Comparison of ENCODE assay signal across 17 cellular contexts in the genomic region with DNA sequence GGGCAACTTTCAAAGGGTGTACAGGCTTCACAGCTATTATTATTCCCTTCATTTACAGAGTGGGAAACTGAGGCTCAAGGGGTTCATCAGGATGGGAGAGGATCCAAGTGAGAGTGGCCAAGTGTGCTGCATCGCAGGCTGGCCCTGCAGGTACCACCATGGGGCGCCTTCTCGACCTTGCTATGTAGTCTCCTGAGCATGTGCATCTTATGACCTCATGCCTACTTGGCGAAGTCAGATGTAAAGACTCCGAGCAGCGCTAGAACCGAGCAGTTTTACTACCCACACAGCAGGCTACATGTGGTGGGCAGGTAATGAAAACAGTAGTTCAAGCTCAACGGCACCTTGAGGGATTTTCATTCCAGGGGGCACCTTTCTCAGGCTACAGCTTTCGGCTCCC. TPM values are rescaled to one million over a fixed set of nuclear protein-coding genes. Genes with fewer than 3 reads are reported as not detected.
A peak's percentile ranks its signal among the peaks of the same experiment; 100 is the strongest.
DNase-seq lines count a peak whose midpoint lies in the region; ATAC-seq, FAIRE-seq and TF ChIP-seq lines count a peak whose summit lies in the region.
"Had no signal": no experiment of that assay in that cellular context is flagged by ENCODE, and none has a peak within 500 bp of the region (broad histone marks: within the 10 kb centered on the region; RNA-seq: fewer than 3 reads in every experiment).

No MANE protein-coding gene starts in this region.

- no peaks in the 10 kb centered on the region for H3K9me1 ChIP-seq in K562 (ENCODE audit: control insufficient read depth, insufficient read depth, low read length)

- H3K27me3 Mint-ChIP-seq in CD4-positive, alpha-beta T cell, result no peaks in the 10 kb centered on the region
- H3K27me3 Mint-ChIP-seq in activated CD4-positive, alpha-beta memory T cell treated with anti-CD3 and anti-CD28 coated beads, Interleukin-2, amount 10 ng/mL, durations not matched to agents 7 days and 5 days, result no peaks in the 10 kb centered on the region

- ATAC-seq in K562, result no peak
- no peak for ATAC-seq in CD4-positive, alpha-beta T cell (ENCODE audit: poor library complexity)
- ATAC-seq: A549; CD8-positive, alpha-beta T cell had no signal

- 0 out of 2 replicates have a peak, but pooled peaks cover 1% of the 10 kb centered on the region for H4K20me1 ChIP-seq in K562 (replicated peaks; ENCODE audit: control insufficient read depth, insufficient read depth, low read length)

- TF ChIP-seq CTCF in left ventricle myocardium inferior (IDR thresholded peaks at IDR 0.05; ENCODE audit: borderline replicate concordance), result no peak
- TF ChIP-seq CTCF in K562 (IDR thresholded peaks at IDR 0.05 in 2 of 3, conservative IDR thresholded peaks at IDR 0.05 in 1 of 3; ENCODE audit: insufficient read depth in 2 of 3, low read depth in 1 of 3, low read length in 3 of 3), result no peak
- no peak for TF ChIP-seq CTCF in CD4-positive, alpha-beta T cell (IDR thresholded peaks at IDR 0.05)

- no peaks in the 10 kb centered on the region for H3K4me1 Mint-ChIP-seq in CD4-positive, alpha-beta T cell (ENCODE audit: low read depth)
- no peaks in the 10 kb centered on the region for H3K4me1 Mint-ChIP-seq in activated CD4-positive, alpha-beta memory T cell treated with anti-CD3 and anti-CD28 coated beads, Interleukin-2, amount 10 ng/mL, durations not matched to agents 7 days and 5 days

- no peaks in the 10 kb centered on the region for H3K36me3 Mint-ChIP-seq in CD4-positive, alpha-beta T cell (ENCODE audit: low read depth)
- no peaks in the 10 kb centered on the region for H3K36me3 Mint-ChIP-seq in activated CD4-positive, alpha-beta memory T cell treated with anti-CD3 and anti-CD28 coated beads, Interleukin-2, amount 10 ng/mL, durations not matched to agents 7 days and 5 days (ENCODE audit: low read depth)
- H3K36me3 Mint-ChIP-seq: CD8-positive, alpha-beta T cell had no signal

- no peaks in the 10 kb centered on the region for H3K36me3 ChIP-seq in left ventricle myocardium inferior
- no peaks in the 10 kb centered on the region for H3K36me3 ChIP-seq in K562 (ENCODE audit: control insufficient read depth, insufficient read depth, low read length)
- H3K36me3 ChIP-seq: BE2C had no signal

- peaks cover 21% of the 10 kb centered on the region for H3K27me3 ChIP-seq in left ventricle myocardium inferior (ENCODE audit: low read depth)
- peaks cover 27 to 74% of the 10 kb centered on the region in 2 experiments; a peak in 4 of 5 replicates for H3K27me3 ChIP-seq in K562 (ENCODE audit: control insufficient read depth in 2 of 2, insufficient read depth in 2 of 2, low read length in 2 of 2)
- H3K27me3 ChIP-seq in CD4-positive, alpha-beta T cell (ENCODE audit: control insufficient read depth, insufficient read depth, low read length), result no peaks in the 10 kb centered on the region
- H3K27me3 ChIP-seq: BE2C had no signal

- H3K4me3 Mint-ChIP-seq in CD4-positive, alpha-beta T cell, result no peak overlapping the region
- no peak overlapping the region for H3K4me3 Mint-ChIP-seq in activated CD4-positive, alpha-beta memory T cell treated with anti-CD3 and anti-CD28 coated beads, Interleukin-2, amount 10 ng/mL, durations not matched to agents 7 days and 5 days
- H3K4me3 Mint-ChIP-seq: CD8-positive, alpha-beta T cell had no signal

- H3K4me3 ChIP-seq in left ventricle myocardium inferior (no peak overlapping the region), K562 (no peak overlapping the region)
- H3K4me3 ChIP-seq: A549, GM23248 had no signal

- no peak for TF ChIP-seq EP300 in K562 (IDR thresholded peaks at IDR 0.05; ENCODE audit: low read length)

- intact Hi-C loops in cardiac septum (cut with DNase I) (no loop called here), left ventricle myocardium inferior (cut with micrococcal nuclease) (no loop called here), K562 (cut with micrococcal nuclease) (no loop called here), posterior vena cava (cut with DNase I) (no loop called here)
- intact Hi-C loops in CD4-positive, alpha-beta T cell (cut with DNase I, micrococcal nuclease), result no loop called here

- POLR2A ChIA-PET in K562 (lab: Yijun Ruan, JAX), result no interaction called here
- POLR2A ChIA-PET in CD4-positive, alpha-beta T cell (lab: Charles Lee), result no interaction called here
- POLR2A ChIA-PET in activated CD4-positive, alpha-beta memory T cell treated with anti-CD3 and anti-CD28 coated beads, Interleukin-2, amount 10 ng/mL, durations not matched to agents 7 days and 5 days (lab: Charles Lee), result no interaction called here

- FAIRE-seq in K562 (lab: Jason Lieb, UNC), result no peak
- FAIRE-seq: A549, D721Med had no signal

- H2AFZ ChIP-seq in K562 (ENCODE audit: low read depth, low read length), result no peak overlapping the region
- H2AFZ ChIP-seq: GM23248 had no signal

- no peak for TF ChIP-seq POLR2A in K562 (conservative IDR thresholded peaks at IDR 0.05)

- no peak overlapping the region for H3K9ac ChIP-seq in K562 (ENCODE audit: insufficient read depth in 1 of 2, low read depth in 2 of 2, low read length in 2 of 2)
- H3K9ac ChIP-seq: GM23248 had no signal

- BruUV-seq in K562 (replicated peaks; lab: Mats Ljungman, UMichigan), result no TSS peak

- CTCF ChIA-PET in K562 (lab: Yijun Ruan, JAX; ENCODE audit: low intra/inter-chr PET ratio), result no interaction called here
- CTCF ChIA-PET in CD4-positive, alpha-beta T cell (lab: Charles Lee), result no interaction called here
- CTCF ChIA-PET in activated CD4-positive, alpha-beta memory T cell treated with anti-CD3 and anti-CD28 coated beads, Interleukin-2, amount 10 ng/mL, durations not matched to agents 7 days and 5 days (lab: Charles Lee), result interaction anchor here (0.5 kb wide), 1 partner anchor 35 kb away, joined by 3 read pairs; no protein-coding TSS in a partner anchor

- 16% methylated on average over 9 of the region's 9 CpGs for WGBS in K562 (ENCODE audit: insufficient coverage, low coverage, missing lambda C conversion rate)

- H3K79me2 ChIP-seq in K562 (ENCODE audit: control insufficient read depth, insufficient read depth, low read length), result no peaks in the 10 kb centered on the region

- no peak overlapping the region for H3K27ac ChIP-seq in left ventricle myocardium inferior (replicated peaks)
- no peak overlapping the region for H3K27ac ChIP-seq in K562 (ENCODE audit: extremely low read depth, low read depth, low read length)
- H3K27ac ChIP-seq in CD4-positive, alpha-beta T cell (ENCODE audit: low read depth, low read length), result no peak overlapping the region
- H3K27ac ChIP-seq: A549, C4-2B, GM23248 had no signal

- H3K9me3 ChIP-seq in left ventricle myocardium inferior (replicated peaks) (no peaks in the 10 kb centered on the region), K562 (replicated peaks; ENCODE audit: control insufficient read depth, insufficient read depth, low read depth, low read length) (no peaks in the 10 kb centered on the region)
- no peaks in the 10 kb centered on the region for H3K9me3 ChIP-seq in CD4-positive, alpha-beta T cell (ENCODE audit: control insufficient read depth, low read length)
- H3K9me3 ChIP-seq: A549, BE2C had no signal

- no peak overlapping the region for H3K27ac Mint-ChIP-seq in CD4-positive, alpha-beta T cell
- no peak overlapping the region for H3K27ac Mint-ChIP-seq in activated CD4-positive, alpha-beta memory T cell treated with anti-CD3 and anti-CD28 coated beads, Interleukin-2, amount 10 ng/mL, durations not matched to agents 7 days and 5 days
- H3K27ac Mint-ChIP-seq: CD8-positive, alpha-beta T cell had no signal

- H3K4me1 ChIP-seq in left ventricle myocardium inferior (no peaks in the 10 kb centered on the region), K562 (replicated peaks in 1 of 2; ENCODE audit: control insufficient read depth in 2 of 2, insufficient read depth in 2 of 2, low read length in 2 of 2) (no peaks in the 10 kb centered on the region; a peak in 1 of 5 replicates)
- H3K4me1 ChIP-seq: A549, BE2C had no signal

- TF ChIP-seq RAD21 in K562 (CRISPR knock-in tag; conservative IDR thresholded peaks at IDR 0.05 in 1 of 2, IDR thresholded peaks at IDR 0.05 in 1 of 2), result no peak

- no peak overlapping the region for H3K4me2 ChIP-seq in K562 (ENCODE audit: insufficient read depth, low read length)
- H3K4me2 ChIP-seq: A549 had no signal

- DNase-seq in cardiac septum (ENCODE audit: low spot score) (peak; percentile 6), left ventricle myocardium inferior (no peak), K562 (ENCODE audit: extremely low read depth in 1 of 4, low spot score in 3 of 4) (no peak), posterior vena cava (ENCODE audit: low spot score) (peak; percentile 60), SKM-1 treated with dmso at 0.1 percent for 144 hours (lab: John Stamatoyannopoulos, UW; ENCODE audit: unreplicated experiment) (no peak)
- no peak for DNase-seq in CD4-positive, alpha-beta T cell
- DNase-seq in activated CD4-positive, alpha-beta memory T cell treated with anti-CD3 and anti-CD28 coated beads, Interleukin-2, amount 10 ng/mL, durations not matched to agents 7 days and 5 days, result no peak
- DNase-seq: BE2C; CD8-positive, alpha-beta T cell; COR-L47; GM23248; H7; IMR-90 had no signal

- H3K9me3 Mint-ChIP-seq in CD4-positive, alpha-beta T cell, result no peaks in the 10 kb centered on the region
- H3K9me3 Mint-ChIP-seq in activated CD4-positive, alpha-beta memory T cell treated with anti-CD3 and anti-CD28 coated beads, Interleukin-2, amount 10 ng/mL, durations not matched to agents 7 days and 5 days, result no peaks in the 10 kb centered on the region
- H3K9me3 Mint-ChIP-seq: CD8-positive, alpha-beta T cell had no signal

- in situ Hi-C loops in K562 (cut with MboI), result no loop called here

RNA-seq across cellular contexts. Expression of gene TFCP2L1, which starts 42.0 kb away (rescaled TPM):
- total RNA-seq in cardiac septum (0.03 TPM), left ventricle myocardium inferior (0.14 TPM), K562 (2014; rRNA removed) (0.45 and 0.49 TPM in 2 replicates), K562 (2014; rRNA removed; fragmentation: Illumina TruSeq; extraction: Trizol) (0.44 and 0.45 TPM in 2 replicates), K562 (2015; rRNA removed; fragmentation: Illumina TruSeq; extraction: Trizol) (0.34 and 0.36 TPM in 2 replicates), K562 (2021) (1.00 and 1.1 TPM in 2 replicates), posterior vena cava (1 to 10 TPM in 1 of 2 donors, under 1 TPM in 1; 0.29 to 2.3 TPM)
- 0.83 and 0.92 TPM in 2 replicates for total RNA-seq in K562 (2011; cell fraction: chromatin; rRNA removed; ENCODE audit: low replicate concordance)
- total RNA-seq in K562 (2011; cell fraction: nucleolus; rRNA removed), result 0.33 and 0.53 TPM in 2 replicates
- total RNA-seq in K562 (2011; cell fraction: nucleoplasm; rRNA removed), result 0.73 and 1.1 TPM in 2 replicates
- polyA plus RNA-seq in K562 (2011; rRNA removed) (0.26 and 0.54 TPM in 2 replicates), K562 (2014; fragmentation: Illumina TruSeq; extraction: Trizol) (0.51 and 0.58 TPM in 2 replicates), K562 (2014; fragmentation: Nextera tagmentation; extraction: Ambion mirVana) (under 1 TPM; 0.08 to 0.15 TPM), K562 (2014; rRNA removed) (0.42 and 0.74 TPM in 2 replicates)
- polyA plus RNA-seq in K562 (2011; cell fraction: cytosol; rRNA removed), result 0.56 and 1.3 TPM in 2 replicates
- 0.87 and 1.6 TPM in 2 replicates for polyA plus RNA-seq in K562 (2011; cell fraction: nucleus; rRNA removed)
- 0.27 and 1.2 TPM in 2 replicates for polyA plus RNA-seq in K562 (2012)
- 0.51 and 0.74 TPM in 2 replicates for polyA minus RNA-seq in K562 (2011; rRNA and poly(A)+ RNA removed)
- 0.48 and 0.73 TPM in 2 replicates for polyA minus RNA-seq in K562 (2011; cell fraction: cytosol; rRNA and poly(A)+ RNA removed)
- polyA minus RNA-seq in K562 (2011; cell fraction: nucleus; rRNA and poly(A)+ RNA removed), result 0.22 and 0.27 TPM in 2 replicates
- total RNA-seq in CD4-positive, alpha-beta T cell, result under 1 TPM; 0.17 to 0.30 TPM
- total RNA-seq in activated CD4-positive, alpha-beta memory T cell treated with anti-CD3 and anti-CD28 coated beads, Interleukin-2, amount 10 ng/mL, durations not matched to agents 7 days and 5 days, result under 1 TPM; 0.08 to 0.28 TPM
- total RNA-seq: GM23248, IMR-90 had no signal
- polyA plus RNA-seq: AG04450, GM23248, IMR-90 had no signal

Comparison
In these comparisons a context has a peak if more than half of its experiments do, and no peak if none do; other contexts are left out.
1. DNase-seq: peak in cardiac septum (single experiment) and posterior vena cava (single experiment); none in left ventricle myocardium inferior (single experiment), K562 (0 of 4), CD4-positive, alpha-beta T cell (0 of 10), activated CD4-positive, alpha-beta memory T cell treated with anti-CD3 and anti-CD28 coated beads, Interleukin-2, amount 10 ng/mL, durations not matched to agents 7 days and 5 days (single experiment) and SKM-1 treated with dmso at 0.1 percent for 144 hours (single experiment).